15 cellular contexts compared by ENCODE assay signal in genomic region chr3:31873254-31873653, GRCh38.
"Had no signal": no experiment of that assay in that cellular context is flagged by ENCODE, and none has a peak within 500 bp of the region (broad histone marks: within the 10 kb centered on the region; RNA-seq: fewer than 3 reads in every experiment).

No MANE protein-coding gene starts in this region.

- DNase-seq: activated CD4-positive, alpha-beta T cell treated with anti-CD3 and anti-CD28 coated beads for 1 hour; activated CD4-positive, alpha-beta T cell treated with anti-CD3 and anti-CD28 coated beads, Interleukin-2, amount 50 U/mL, for 1 hour; activated CD8-positive, alpha-beta T cell treated with anti-CD3 and anti-CD28 coated beads, Interleukin-2, amount 10 ng/mL, durations not matched to agents 7 days and 5 days; activated gamma-delta T cell; dorsolateral prefrontal cortex; esophagus squamous epithelium; left lung; natural killer cell; ovary; stimulated activated CD4-positive, alpha-beta T cell treated with anti-CD3 and anti-CD28 coated beads, Interleukin-12 subunit alpha, Interleukin-12 subunit beta, amount 100 ng/mL, for 4 hours; stimulated activated CD4-positive, alpha-beta T cell treated with anti-CD3 and anti-CD28 coated beads, Interleukin-4, amount 100 ng/mL, for 4 hours; stimulated activated naive CD8-positive, alpha-beta T cell treated with anti-CD3 and anti-CD28 coated beads, Interleukin-15, Interleukin-2, amounts not matched to agents 100 U/mL and 50 U/mL, for 24 hours; substantia nigra; thyroid gland; upper lobe of right lung had no signal

- ATAC-seq: activated CD8-positive, alpha-beta T cell treated with anti-CD3 and anti-CD28 coated beads, Interleukin-2, amount 10 ng/mL, durations not matched to agents 7 days and 5 days; left lung; natural killer cell; stimulated activated naive CD8-positive, alpha-beta T cell treated with anti-CD3 and anti-CD28 coated beads, Interleukin-15, Interleukin-2, amounts not matched to agents 100 U/mL and 50 U/mL, for 24 hours; upper lobe of right lung had no signal
